Comparison of ENCODE assay signal across 19 cellular contexts in the genomic region with DNA sequence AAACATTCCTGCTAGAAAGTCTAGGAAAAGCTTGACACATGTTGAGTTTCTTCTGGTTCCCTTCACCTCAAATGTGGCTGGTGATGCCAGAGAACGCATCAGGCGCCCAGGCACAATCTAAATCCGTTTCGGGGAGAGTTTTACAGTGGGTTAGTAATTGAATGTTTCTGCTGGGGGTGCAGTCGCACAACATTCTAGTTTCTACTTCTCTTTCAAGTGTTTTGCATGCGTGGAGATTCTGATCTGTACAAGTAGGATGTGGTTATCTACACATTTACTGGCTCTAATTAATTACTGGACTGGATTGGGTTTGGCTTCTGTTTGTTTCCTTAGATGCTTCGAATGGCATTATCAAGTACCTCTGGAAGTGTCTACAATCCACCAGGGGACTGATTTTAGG.
A peak's percentile ranks its signal among the peaks of the same experiment; 100 is the strongest.
DNase-seq lines count a peak whose midpoint lies in the region; ATAC-seq and TF ChIP-seq lines count a peak whose summit lies in the region.
"Had no signal": no experiment of that assay in that cellular context is flagged by ENCODE, and none has a peak within 500 bp of the region (broad histone marks: within the 10 kb centered on the region; RNA-seq: fewer than 3 reads in every experiment).

No MANE protein-coding gene starts in this region.

- peak; percentile 93 for ATAC-seq in GM19043 (IDR thresholded peaks at IDR 0.05; ENCODE audit: low read depth, unreplicated experiment)
- ATAC-seq in GM21737 (IDR thresholded peaks at IDR 0.05; ENCODE audit: unreplicated experiment), result peak; percentile 79
- peak; percentile 86 for ATAC-seq in HG03159 (IDR thresholded peaks at IDR 0.05; ENCODE audit: unreplicated experiment)
- ATAC-seq in GM19328 (IDR thresholded peaks at IDR 0.05; ENCODE audit: unreplicated experiment), result no peak
- ATAC-seq: psoas muscle; stimulated activated naive CD8-positive, alpha-beta T cell treated with anti-CD3 and anti-CD28 coated beads, Interleukin-15, amount 100 ng/mL, for 72 hours had no signal

- H3K27ac ChIP-seq in Karpas-422 (ENCODE audit: low read length), result no peak overlapping the region
- H3K27ac ChIP-seq: BLaER1, cardiac muscle cell, psoas muscle, SK-N-MC had no signal

- H3K36me3 ChIP-seq in Karpas-422 (ENCODE audit: insufficient read depth, low read length), result no peaks in the 10 kb centered on the region
- H3K36me3 ChIP-seq: BLaER1, cardiac muscle cell had no signal

- no peak overlapping the region for H2AFZ ChIP-seq in Karpas-422 (ENCODE audit: low read length)

- H3K4me1 Mint-ChIP-seq in chondrocyte (ENCODE audit: low read depth), result peaks cover 8% of the 10 kb centered on the region

- H3K9ac ChIP-seq in Karpas-422 (ENCODE audit: low read length), result no peak overlapping the region
- H3K9ac ChIP-seq: BLaER1 had no signal

- no peak overlapping the region for H3K4me3 ChIP-seq in Karpas-422 (ENCODE audit: low read length)
- H3K4me3 ChIP-seq: BLaER1, cardiac muscle cell, psoas muscle, SK-N-MC had no signal

- H3K9me2 ChIP-seq in Karpas-422 (replicated peaks; ENCODE audit: insufficient read depth, low read length), result no peaks in the 10 kb centered on the region

- H3K27me3 ChIP-seq in Karpas-422 (ENCODE audit: low read length), result no peaks in the 10 kb centered on the region
- H3K27me3 ChIP-seq: BLaER1, cardiac muscle cell had no signal

- no peaks in the 10 kb centered on the region for H4K20me1 ChIP-seq in Karpas-422 (ENCODE audit: insufficient read depth, low read depth, low read length)
- H4K20me1 ChIP-seq: BLaER1 had no signal

- H3K9me3 ChIP-seq in Karpas-422 (ENCODE audit: low read length), result no peaks in the 10 kb centered on the region
- H3K9me3 ChIP-seq: BLaER1, psoas muscle had no signal

- H3K27me3 Mint-ChIP-seq in chondrocyte (ENCODE audit: low read depth), result no peaks in the 10 kb centered on the region
- H3K27me3 Mint-ChIP-seq: stimulated activated naive CD8-positive, alpha-beta T cell treated with anti-CD3 and anti-CD28 coated beads, Interleukin-15, amount 100 ng/mL, for 72 hours had no signal

- no peaks in the 10 kb centered on the region; the same call in 1 of the 2 replicates for H3K4me1 ChIP-seq in Karpas-422 (ENCODE audit: low read length)
- H3K4me1 ChIP-seq: BLaER1 had no signal

- H3K9me3 Mint-ChIP-seq in chondrocyte (ENCODE audit: low read depth), result no peaks in the 10 kb centered on the region
- H3K9me3 Mint-ChIP-seq: activated T-cell treated with anti-CD3 and anti-CD28 coated beads, Interleukin-2, amount 50 U/mL, for 24 hours; naive B cell; stimulated activated naive CD8-positive, alpha-beta T cell treated with anti-CD3 and anti-CD28 coated beads, Interleukin-15, amount 100 ng/mL, for 72 hours had no signal

- no peak overlapping the region for H3K4me3 Mint-ChIP-seq in chondrocyte (ENCODE audit: unreplicated experiment)
- H3K4me3 Mint-ChIP-seq: activated T-cell treated with anti-CD3 and anti-CD28 coated beads, Interleukin-2, amount 50 U/mL, for 24 hours; stimulated activated naive CD8-positive, alpha-beta T cell treated with anti-CD3 and anti-CD28 coated beads, Interleukin-15, amount 100 ng/mL, for 72 hours had no signal

- H3K4me2 ChIP-seq in Karpas-422 (ENCODE audit: low read depth, low read length, poor library complexity, severe bottlenecking), result no peak overlapping the region
- H3K4me2 ChIP-seq: BLaER1 had no signal

- DNase-seq in chondrocyte (ENCODE audit: low spot score) (no peak), hippocampal formation (lab: John Stamatoyannopoulos, UW) (no peak), Karpas-422 (no peak)
- DNase-seq: activated T-cell treated with anti-CD3 and anti-CD28 coated beads, Interleukin-2, amount 50 U/mL, for 24 hours; DMS 273 treated with DMSO at 0.1 percent for 48 hours; foreskin fibroblast; Kasumi-1; naive B cell; NCI-H1417 treated with DMSO at 0.1 percent for 48 hours; NCI-H524; psoas muscle; stimulated activated naive CD8-positive, alpha-beta T cell treated with anti-CD3 and anti-CD28 coated beads, Interleukin-15, amount 100 ng/mL, for 72 hours had no signal

- TF ChIP-seq CTCF in chondrocyte (IDR thresholded peaks at IDR 0.05), result no peak

- H3K36me3 Mint-ChIP-seq in chondrocyte (ENCODE audit: low read depth), result no peaks in the 10 kb centered on the region
- H3K36me3 Mint-ChIP-seq: naive B cell had no signal

- no peak overlapping the region for H3K27ac Mint-ChIP-seq in chondrocyte (ENCODE audit: unreplicated experiment)
- H3K27ac Mint-ChIP-seq: activated T-cell treated with anti-CD3 and anti-CD28 coated beads, Interleukin-2, amount 50 U/mL, for 24 hours; naive B cell; stimulated activated naive CD8-positive, alpha-beta T cell treated with anti-CD3 and anti-CD28 coated beads, Interleukin-15, amount 100 ng/mL, for 72 hours had no signal

- H3K79me2 ChIP-seq in Karpas-422 (ENCODE audit: low read length), result no peaks in the 10 kb centered on the region
